Comparison of ENCODE assay signal across 17 cellular contexts in genomic region chr10:72654720-72655119, GRCh38. TPM values are rescaled to one million over a fixed set of nuclear protein-coding genes. Genes with fewer than 3 reads are reported as not detected.
DNase-seq lines count a peak whose midpoint lies in the region; ATAC-seq and TF ChIP-seq lines count a peak whose summit lies in the region.
"Had no signal": no experiment of that assay in that cellular context is flagged by ENCODE, and none has a peak within 500 bp of the region (broad histone marks: within the 10 kb centered on the region; RNA-seq: fewer than 3 reads in every experiment).

No MANE protein-coding gene starts in this region.

- ATAC-seq in GM23338 (no peak), esophagus mucosa (peak; percentile 44)
- ATAC-seq: A549; CD8-positive, alpha-beta T cell had no signal

- peak overlapping the region; percentile 97 for H2AFZ ChIP-seq in GM23338

- peaks cover 2% of the 10 kb centered on the region for H3K27me3 Mint-ChIP-seq in GM23338 (ENCODE audit: insufficient read depth, low read depth, poor library complexity)
- H3K27me3 Mint-ChIP-seq: CD4-positive, alpha-beta T cell had no signal

- peaks cover 5% of the 10 kb centered on the region; the same call in 2 of the 3 replicates for H3K4me1 Mint-ChIP-seq in GM23338
- H3K4me1 Mint-ChIP-seq: B cell had no signal

- H3K9me2 ChIP-seq in GM23338 (ENCODE audit: insufficient read depth), result no peaks in the 10 kb centered on the region

- peaks cover 11% of the 10 kb centered on the region; the same call in 1 of the 2 replicates for H3K4me1 ChIP-seq in GM23338 (ENCODE audit: insufficient read depth)

- H3K4me3 ChIP-seq in GM23338, result no peak overlapping the region
- H3K4me3 ChIP-seq: A549; BLaER1 treated with 17β-estradiol and CSF1 and Interleukin-3, amounts not matched to agents 10 nM and 100 nM had no signal

- H3K27ac Mint-ChIP-seq in GM23338, result no peak overlapping the region
- H3K27ac Mint-ChIP-seq: B cell; CD4-positive, alpha-beta T cell; CD8-positive, alpha-beta T cell had no signal

- no peaks in the 10 kb centered on the region for H4K20me1 ChIP-seq in GM23338 (replicated peaks; ENCODE audit: insufficient read depth)
- H4K20me1 ChIP-seq: BLaER1 treated with 17β-estradiol and CSF1 and Interleukin-3, amounts not matched to agents 10 nM and 100 nM had no signal

- H3K4me2 ChIP-seq in GM23338, result no peak overlapping the region
- H3K4me2 ChIP-seq: A549; BLaER1 treated with 17β-estradiol and CSF1 and Interleukin-3, amounts not matched to agents 10 nM and 100 nM had no signal

- H3F3A ChIP-seq in GM23338 (replicated peaks; ENCODE audit: low read depth), result 0 out of 2 replicates have a peak, but pooled peaks cover 5% of the 10 kb centered on the region

- no peaks in the 10 kb centered on the region for H3K27me3 ChIP-seq in GM23338 (ENCODE audit: insufficient read depth)
- H3K27me3 ChIP-seq: BLaER1 treated with 17β-estradiol and CSF1 and Interleukin-3, amounts not matched to agents 10 nM and 100 nM had no signal

- H3K27ac ChIP-seq in GM23338 (ENCODE audit: low read depth), result no peak overlapping the region
- H3K27ac ChIP-seq: 22Rv1; A549; BLaER1 treated with 17β-estradiol and CSF1 and Interleukin-3, amounts not matched to agents 10 nM and 100 nM; C4-2B had no signal

- no peaks in the 10 kb centered on the region for H3K9me3 Mint-ChIP-seq in GM23338
- H3K9me3 Mint-ChIP-seq: CD4-positive, alpha-beta T cell; CD8-positive, alpha-beta T cell had no signal

- no peaks in the 10 kb centered on the region for H3K79me2 ChIP-seq in GM23338 (replicated peaks; ENCODE audit: insufficient read depth)

- no peak for TF ChIP-seq CTCF in GM23338 (conservative IDR thresholded peaks at IDR 0.05; ENCODE audit: low read depth in 2 of 2)

- H3K36me3 Mint-ChIP-seq in GM23338 (ENCODE audit: low read depth), result no peaks in the 10 kb centered on the region
- H3K36me3 Mint-ChIP-seq: CD8-positive, alpha-beta T cell had no signal

- no peaks in the 10 kb centered on the region for H3K36me3 ChIP-seq in GM23338 (ENCODE audit: insufficient read depth)
- H3K36me3 ChIP-seq: BLaER1 treated with 17β-estradiol and CSF1 and Interleukin-3, amounts not matched to agents 10 nM and 100 nM had no signal

- H3K4me3 Mint-ChIP-seq in GM23338, result no peak overlapping the region
- H3K4me3 Mint-ChIP-seq: B cell; CD4-positive, alpha-beta T cell; CD8-positive, alpha-beta T cell had no signal

- DNase-seq in GM23338 (ENCODE audit: low spot score) (no peak), retina (peak; percentile 5), OCI-M1 (lab: John Stamatoyannopoulos, UW) (no peak), foreskin melanocyte (no peak)
- DNase-seq: AML-193; Caco-2; Calu3; CD4-positive, alpha-beta T cell; CD8-positive, alpha-beta T cell; DMS79 treated with DMSO at 0.1 percent for 48 hours; GF-D8 had no signal

TF ChIP-seq in GM23338, 12 proteins besides CTCF, POLR2A, EP300 and RAD21 (continues in another document):
- TF ChIP-seq ZNF331 (CRISPR knock-in tag; IDR thresholded peaks at IDR 0.05; ENCODE audit: low read depth), result no peak
- no peak for TF ChIP-seq ZNF462 (CRISPR knock-in tag; IDR thresholded peaks at IDR 0.05)
- TF ChIP-seq STAT1 (IDR thresholded peaks at IDR 0.05; ENCODE audit: unreplicated experiment), result no peak
- no peak for TF ChIP-seq ETS1 (IDR thresholded peaks at IDR 0.05)

RNA-seq across cellular contexts. Expression of gene MICU1, which starts 28.8 kb away (rescaled TPM):
- 27.5 and 41.6 TPM in 2 replicates for total RNA-seq in GM23338 (2014; rRNA removed; shearing (Covaris generic))
- polyA plus RNA-seq in GM23338 (2016; fragmentation: Nextera tagmentation; extraction: Ambion mirVana), result 52.3 and 55.7 TPM in 2 replicates
- total RNA-seq in esophagus mucosa, result 22.8 TPM

RNA-seq across cellular contexts. Expression of gene MCU, which starts 37.2 kb away (rescaled TPM):
- total RNA-seq in GM23338 (2014; rRNA removed; shearing (Covaris generic)), result 54.6 and 68.2 TPM in 2 replicates
- polyA plus RNA-seq in GM23338 (2016; fragmentation: Nextera tagmentation; extraction: Ambion mirVana), result 40.1 and 41.8 TPM in 2 replicates
- total RNA-seq in esophagus mucosa, result 23.0 TPM
